In the genomic region with DNA sequence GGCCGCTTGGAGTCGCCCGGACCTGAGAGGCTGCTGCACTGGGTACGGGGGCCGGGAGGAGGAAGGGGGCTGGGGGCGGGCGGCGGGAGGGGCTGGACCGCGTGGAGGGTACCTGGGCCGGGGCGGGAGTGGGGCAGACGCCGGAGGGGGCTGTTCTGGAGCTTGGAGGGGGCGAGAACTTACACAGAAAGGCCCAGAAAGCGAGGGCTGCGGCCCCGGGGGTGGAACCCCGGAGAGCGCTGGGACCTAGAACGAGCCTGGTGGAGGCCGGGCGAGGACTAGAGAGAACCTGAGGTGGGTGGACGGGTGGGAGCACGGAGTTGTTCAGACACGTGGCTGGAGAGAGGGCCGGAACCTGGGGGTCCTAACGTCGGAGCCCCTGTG, we compare ENCODE assay signal across 8 cellular contexts. TPM values are rescaled to one million over a fixed set of nuclear protein-coding genes. Genes with fewer than 3 reads are reported as not detected.
A peak's percentile ranks its signal among the peaks of the same experiment; 100 is the strongest.
DNase-seq lines count a peak whose midpoint lies in the region; ATAC-seq and TF ChIP-seq lines count a peak whose summit lies in the region.

No MANE protein-coding gene starts in this region.

- TF ChIP-seq EP300 in SK-N-SH (IDR thresholded peaks at IDR 0.05; ENCODE audit: borderline replicate concordance in 1 of 2, low read depth in 1 of 2, low read length in 1 of 2), result no peak

- DNase-seq in GM12865 (ENCODE audit: low read depth), result no peak
- DNase-seq in SK-N-SH, result no peak
- DNase-seq in fibroblast of lung (ENCODE audit: low read depth in 2 of 2), result no peak
- DNase-seq in psoas muscle, result no peak
- DNase-seq in NCI-H524 treated with DMSO at 0.1 percent for 48 hours (lab: John Stamatoyannopoulos, UW), result no peak
- DNase-seq in activated CD8-positive, alpha-beta memory T cell treated with anti-CD3 and anti-CD28 coated beads, Interleukin-2, amount 50 U/mL, for 48 hours, result no peak
- DNase-seq in inferior parietal cortex (ENCODE audit: extremely low spot score), result no peak
- DNase-seq in activated gamma-delta T cell (lab: John Stamatoyannopoulos, UW), result no peak

- H3K4me2 ChIP-seq in SK-N-SH (peak overlapping the region; percentile 95), fibroblast of lung (ENCODE audit: extremely low read depth, insufficient read depth, low read length) (peak overlapping the region; percentile 55)

- WGBS in SK-N-SH (ENCODE audit: low lambda C conversion rate), result under 1% methylated on average over 23 of the region's 29 CpGs
- WGBS in psoas muscle, 3 donors, result 0 to 1% (median 0%) methylated on average over 17 to 28 of the region's 29 CpGs

- peak overlapping the region; percentile 92 for H3K4me3 ChIP-seq in GM12865 (ENCODE audit: low read depth, low read length)
- H3K4me3 ChIP-seq in SK-N-SH (ENCODE audit: low read depth in 2 of 2, low read length in 1 of 2), result peak overlapping the region; percentile 53 to 81
- peak overlapping the region; percentile 81 to 87 (median 85) for H3K4me3 ChIP-seq in fibroblast of lung (replicated peaks in 1 of 4; ENCODE audit: control extremely low read depth in 1 of 4, insufficient read depth in 1 of 4, low read depth in 3 of 4, low read length in 4 of 4)
- H3K4me3 ChIP-seq in psoas muscle, result peak overlapping the region; percentile 87

- CTCF ChIA-PET in SK-N-SH (lab: Yijun Ruan, JAX), result interaction anchor here (1.2 to 3.9 kb wide), 3 partner anchors 12 to 37 kb away, joined by 3 to 22 read pairs (median 7); no protein-coding TSS in a partner anchor

- no peak for TF ChIP-seq CTCF in GM12865 (IDR thresholded peaks at IDR 0.05; ENCODE audit: insufficient read depth, low read depth, low read length, missing control alignments)
- TF ChIP-seq CTCF in SK-N-SH (IDR thresholded peaks at IDR 0.05), result no peak
- no peak for TF ChIP-seq CTCF in fibroblast of lung (conservative IDR thresholded peaks at IDR 0.05 in 1 of 2, IDR thresholded peaks at IDR 0.05 in 1 of 2; ENCODE audit: low read depth in 1 of 2, low read length in 2 of 2)
- no peak for TF ChIP-seq CTCF in psoas muscle (IDR thresholded peaks at IDR 0.05)

- peaks cover 38% of the 10 kb centered on the region for H3F3A ChIP-seq in SK-N-SH (replicated peaks; ENCODE audit: insufficient read depth)

- H3K9me3 ChIP-seq in SK-N-SH (no peaks in the 10 kb centered on the region), fibroblast of lung (ENCODE audit: control insufficient read depth, insufficient read depth, low read depth, low read length) (no peaks in the 10 kb centered on the region), psoas muscle (no peaks in the 10 kb centered on the region)

- H3K9ac ChIP-seq in SK-N-SH, result peak overlapping the region; percentile 86
- peak overlapping the region; percentile 74 for H3K9ac ChIP-seq in fibroblast of lung (ENCODE audit: insufficient read depth, low read length)

- TF ChIP-seq RAD21 in SK-N-SH (IDR thresholded peaks at IDR 0.05; ENCODE audit: low read length), result no peak

- H3K36me3 ChIP-seq in SK-N-SH (replicated peaks in 1 of 2; ENCODE audit: control insufficient read depth in 1 of 2, insufficient read depth in 2 of 2, low read length in 1 of 2) (peaks cover 3 to 13% of the 10 kb centered on the region in 2 experiments), fibroblast of lung (ENCODE audit: control insufficient read depth, insufficient read depth, low read length) (peaks cover 12% of the 10 kb centered on the region), psoas muscle (ENCODE audit: insufficient read depth in 1 of 2, low read depth in 1 of 2) (peaks cover 0 to 16% of the 10 kb centered on the region in 2 donors)

- peak; percentile 9 to 26 (median 10) for ATAC-seq in psoas muscle

- no peaks in the 10 kb centered on the region for H3K27me3 ChIP-seq in SK-N-SH (ENCODE audit: insufficient read depth)
- H3K27me3 ChIP-seq in fibroblast of lung (ENCODE audit: control insufficient read depth, insufficient read depth, low read length), result no peaks in the 10 kb centered on the region
- no peaks in the 10 kb centered on the region for H3K27me3 ChIP-seq in psoas muscle (ENCODE audit: insufficient read depth in 3 of 3, low read length in 2 of 3)

- intact Hi-C loops in psoas muscle (cut with DNase I), result no loop called here

- peaks cover 21 to 46% of the 10 kb centered on the region in 2 experiments; a peak in 2 of 4 replicates for H3K4me1 ChIP-seq in SK-N-SH (ENCODE audit: control insufficient read depth in 1 of 2, insufficient read depth in 2 of 2, low read depth in 1 of 2, low read length in 1 of 2)
- H3K4me1 ChIP-seq in fibroblast of lung (ENCODE audit: control insufficient read depth, extremely low read depth, insufficient read depth, low read length), result peaks cover 16% of the 10 kb centered on the region
- H3K4me1 ChIP-seq in psoas muscle, result peaks cover 51% of the 10 kb centered on the region

- H4K20me1 ChIP-seq in SK-N-SH (ENCODE audit: insufficient read depth), result no peaks in the 10 kb centered on the region
- H4K20me1 ChIP-seq in fibroblast of lung (ENCODE audit: control insufficient read depth, extremely low read depth, insufficient read depth, low read length), result no peaks in the 10 kb centered on the region

- H3K79me2 ChIP-seq in SK-N-SH (ENCODE audit: insufficient read depth) (peaks cover 78% of the 10 kb centered on the region), fibroblast of lung (ENCODE audit: control insufficient read depth, insufficient read depth, low read length) (peaks cover 34% of the 10 kb centered on the region)

- POLR2A ChIA-PET in SK-N-SH (lab: Yijun Ruan, JAX), result interaction anchor here (1.2 kb wide), 1 partner anchor 11 kb away, joined by 4 read pairs; the partner anchor contains the start of gene U2AF2

- no peak overlapping the region for H2AFZ ChIP-seq in SK-N-SH (ENCODE audit: low read depth)
- H2AFZ ChIP-seq in fibroblast of lung (ENCODE audit: low read length), result no peak overlapping the region

- H3K27ac ChIP-seq in SK-N-SH (ENCODE audit: low read depth in 2 of 2, low read length in 1 of 2), result peak overlapping the region; percentile 85 to 88
- peak overlapping the region; percentile 51 for H3K27ac ChIP-seq in fibroblast of lung (ENCODE audit: insufficient read depth, low read length)
- H3K27ac ChIP-seq in psoas muscle, result peak overlapping the region; percentile 79

- no peaks in the 10 kb centered on the region for H3K9me2 ChIP-seq in SK-N-SH

TF ChIP-seq in SK-N-SH, 30 proteins besides CTCF, POLR2A, EP300 and RAD21 (continues in another document):
- TF ChIP-seq NFIC (IDR thresholded peaks at IDR 0.05; ENCODE audit: borderline replicate concordance) (no peak), GABPA (IDR thresholded peaks at IDR 0.05; ENCODE audit: low read depth) (no peak), MXI1 (IDR thresholded peaks at IDR 0.05; ENCODE audit: low read depth, low read length) (no peak), FOSL2 (IDR thresholded peaks at IDR 0.05; ENCODE audit: borderline replicate concordance, low read depth) (no peak), EZH2phosphoT487 (IDR thresholded peaks at IDR 0.05; ENCODE audit: borderline replicate concordance, low read depth) (no peak), RFX5 (IDR thresholded peaks at IDR 0.05; ENCODE audit: low read length) (no peak), JUND (IDR thresholded peaks at IDR 0.05) (no peak), TCF12 (IDR thresholded peaks at IDR 0.05) (no peak), GATA2 (CRISPR knock-in tag; IDR thresholded peaks at IDR 0.05) (no peak)

RNA-seq across cellular contexts. Expression of gene ZNF581, which starts 0.3 kb away (rescaled TPM):
- polyA plus RNA-seq in SK-N-SH (2012; rRNA removed) (24.2 and 24.7 TPM in 2 replicates), fibroblast of lung (9.0 and 9.2 TPM in 2 replicates), psoas muscle (10 to 100 TPM; 14.6 to 18.6 (median 17.5) TPM)
- 14.5 and 20.7 TPM in 2 replicates for polyA plus RNA-seq in SK-N-SH (2012; cell fraction: cytosol; rRNA removed)
- 27.5 and 35.6 TPM in 2 replicates for polyA plus RNA-seq in SK-N-SH (2012; cell fraction: nucleus; rRNA removed)
- total RNA-seq in fibroblast of lung (33.4 and 40.1 TPM in 2 replicates), psoas muscle (10 to 100 TPM; 10.2 to 14.5 (median 10.6) TPM)
- 17.5 and 21.5 TPM in 2 replicates for polyA plus RNA-seq in fibroblast of lung (2012)
- polyA minus RNA-seq in fibroblast of lung (ENCODE audit: low replicate concordance), result 22.9 and 26.9 TPM in 2 replicates

RNA-seq across cellular contexts. Expression of gene ZNF580, which starts 2.9 kb away (rescaled TPM):
- polyA plus RNA-seq in SK-N-SH (2012; rRNA removed) (14.0 and 21.9 TPM in 2 replicates), fibroblast of lung (7.2 and 10.9 TPM in 2 replicates), psoas muscle (10 to 100 TPM in 1 of 3 donors, 1 to 10 TPM in 2; 5.9 to 13.5 (median 9.2) TPM)
- polyA plus RNA-seq in SK-N-SH (2012; cell fraction: cytosol; rRNA removed), result 16.3 and 18.1 TPM in 2 replicates
- polyA plus RNA-seq in SK-N-SH (2012; cell fraction: nucleus; rRNA removed), result 76.2 and 102 TPM in 2 replicates
- total RNA-seq in fibroblast of lung (3.3 and 4.1 TPM in 2 replicates), psoas muscle (10 to 100 TPM; 10.3 to 21.1 (median 13.7) TPM)
- 43.9 and 54.1 TPM in 2 replicates for polyA plus RNA-seq in fibroblast of lung (2012)
- polyA minus RNA-seq in fibroblast of lung (ENCODE audit: low replicate concordance), result 59.2 and 75.6 TPM in 2 replicates

RNA-seq across cellular contexts. Expression of gene CCDC106, which starts 4.3 kb away (rescaled TPM):
- polyA plus RNA-seq in SK-N-SH (2012; rRNA removed) (20.1 and 27.1 TPM in 2 replicates), fibroblast of lung (4.5 and 5.9 TPM in 2 replicates), psoas muscle (10 to 100 TPM in 2 of 3 donors, 1 to 10 TPM in 1; 4.4 to 11.8 (median 10.0) TPM)
- polyA plus RNA-seq in SK-N-SH (2012; cell fraction: cytosol; rRNA removed), result 16.0 and 19.9 TPM in 2 replicates
- 37.5 and 65.8 TPM in 2 replicates for polyA plus RNA-seq in SK-N-SH (2012; cell fraction: nucleus; rRNA removed)
- total RNA-seq in fibroblast of lung (8.0 and 10.2 TPM in 2 replicates), psoas muscle (10 to 100 TPM in 2 of 4 donors, 1 to 10 TPM in 2; 8.0 to 12.0 (median 10.4) TPM)
- polyA plus RNA-seq in fibroblast of lung (2012), result 8.2 and 16.1 TPM in 2 replicates
- polyA minus RNA-seq in fibroblast of lung (ENCODE audit: low replicate concordance), result 7.1 and 9.6 TPM in 2 replicates

RNA-seq across cellular contexts. Expression of gene U2AF2, which starts 11.1 kb away (rescaled TPM):
- 217 and 321 TPM in 2 replicates for polyA plus RNA-seq in SK-N-SH (2012; rRNA removed)
- polyA plus RNA-seq in SK-N-SH (2012; cell fraction: cytosol; rRNA removed), result 124 and 156 TPM in 2 replicates
- polyA plus RNA-seq in SK-N-SH (2012; cell fraction: nucleus; rRNA removed), result 370 and 570 TPM in 2 replicates
- total RNA-seq in fibroblast of lung, result 66.8 and 84.1 TPM in 2 replicates
- polyA plus RNA-seq in fibroblast of lung, result 53.5 and 93.3 TPM in 2 replicates
- 114 and 197 TPM in 2 replicates for polyA plus RNA-seq in fibroblast of lung (2012)
- polyA minus RNA-seq in fibroblast of lung (ENCODE audit: low replicate concordance), result 121 and 206 TPM in 2 replicates
- total RNA-seq in psoas muscle, result 10 to 100 TPM; 58.8 to 85.2 (median 78.2) TPM
- polyA plus RNA-seq in psoas muscle, result 100 to 1,000 TPM in 1 of 3 donors, 10 to 100 TPM in 2; 54.1 to 116 (median 55.1) TPM

RNA-seq across cellular contexts. Expression of gene ZNF784, which starts 19.4 kb away (rescaled TPM):
- polyA plus RNA-seq in SK-N-SH (2012; rRNA removed), result 5.0 and 5.5 TPM in 2 replicates
- 2.4 and 3.3 TPM in 2 replicates for polyA plus RNA-seq in SK-N-SH (2012; cell fraction: cytosol; rRNA removed)
- 17.9 and 20.4 TPM in 2 replicates for polyA plus RNA-seq in SK-N-SH (2012; cell fraction: nucleus; rRNA removed)
- 4.6 and 5.6 TPM in 2 replicates for total RNA-seq in fibroblast of lung
- polyA plus RNA-seq in fibroblast of lung, result 1.6 and 2.0 TPM in 2 replicates
- 4.9 and 5.5 TPM in 2 replicates for polyA plus RNA-seq in fibroblast of lung (2012)
- 4.9 and 5.3 TPM in 2 replicates for polyA minus RNA-seq in fibroblast of lung (ENCODE audit: low replicate concordance)
- total RNA-seq in psoas muscle, result 10 to 100 TPM in 3 of 4 donors, 1 to 10 TPM in 1; 9.0 to 22.2 (median 11.4) TPM
- polyA plus RNA-seq in psoas muscle, result 10 to 100 TPM in 1 of 3 donors, 1 to 10 TPM in 2; 4.9 to 14.9 (median 7.3) TPM
